19 cellular contexts compared by ENCODE assay signal in the genomic region with DNA sequence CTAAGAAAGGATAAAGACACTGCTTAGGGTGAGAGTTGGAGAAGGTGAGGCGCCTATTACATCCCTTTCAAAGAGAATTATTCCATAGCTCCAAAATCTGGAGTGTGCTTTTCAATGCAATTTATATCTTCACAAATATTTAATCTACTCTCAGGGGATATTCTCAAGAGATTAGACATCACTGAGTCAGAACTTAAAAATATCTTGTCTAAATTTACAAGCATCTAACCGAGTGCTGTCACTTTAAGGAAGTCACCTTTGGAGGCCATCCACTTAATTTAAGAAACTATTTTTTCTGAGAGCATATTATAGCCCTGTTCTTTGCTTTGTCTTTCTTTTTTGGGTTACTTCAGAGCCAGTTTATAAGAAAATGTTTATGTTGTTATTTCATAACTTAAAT.
"Had no signal": no experiment of that assay in that cellular context is flagged by ENCODE, and none has a peak within 500 bp of the region (broad histone marks: within the 10 kb centered on the region; RNA-seq: fewer than 3 reads in every experiment).

No MANE protein-coding gene starts in this region.

- H3K4me3 ChIP-seq: body of pancreas, coronary artery, gastrocnemius medialis, heart left ventricle, right atrium auricular region, suprapubic skin had no signal

- H3K36me3 ChIP-seq: gastrocnemius medialis, heart left ventricle, right atrium auricular region, suprapubic skin had no signal

- DNase-seq: activated CD4-positive, alpha-beta T cell treated with anti-CD3 and anti-CD28 coated beads, Interleukin-2, amount 10 ng/mL, durations not matched to agents 24 days and 14 days; activated CD4-positive, CD25-positive, alpha-beta regulatory T cell; activated CD8-positive, alpha-beta memory T cell treated with anti-CD3 and anti-CD28 coated beads, Interleukin-2, amount 50 U/mL, for 4 hours; activated CD8-positive, alpha-beta T cell treated with anti-CD3 and anti-CD28 coated beads, Interleukin-2, amount 10 ng/mL, durations not matched to agents 7 days and 5 days; activated effector memory CD4-positive, alpha-beta T cell treated with anti-CD3 and anti-CD28 coated beads, Interleukin-2, amount 50 U/mL, for 16 hours; activated T-cell treated with anti-CD3 and anti-CD28 coated beads, Interleukin-2, amount 50 U/mL, for 48 hours; amniotic stem cell; body of pancreas; central memory CD4-positive, alpha-beta T cell; gastrocnemius medialis; heart left ventricle; nucleus accumbens; small intestine; stimulated activated naive CD8-positive, alpha-beta T cell treated with anti-CD3 and anti-CD28 coated beads, Interleukin-15, Interleukin-2, amounts not matched to agents 100 U/mL and 50 U/mL, for 24 hours; trophoblast cell had no signal

- ATAC-seq: activated CD8-positive, alpha-beta T cell treated with anti-CD3 and anti-CD28 coated beads, Interleukin-2, amount 10 ng/mL, durations not matched to agents 7 days and 5 days; activated naive CD4-positive, alpha-beta T cell treated with anti-CD3 and anti-CD28 coated beads, Interleukin-2, amount 50 U/mL, for 72 hours; body of pancreas; gastrocnemius medialis; heart left ventricle; stimulated activated naive CD8-positive, alpha-beta T cell treated with anti-CD3 and anti-CD28 coated beads, Interleukin-15, Interleukin-2, amounts not matched to agents 100 U/mL and 50 U/mL, for 24 hours had no signal

- H3K27me3 ChIP-seq: body of pancreas, gastrocnemius medialis, heart left ventricle, right atrium auricular region, suprapubic skin had no signal

- H3K4me1 ChIP-seq: gastrocnemius medialis had no signal

- H3K27ac ChIP-seq: body of pancreas, coronary artery, gastrocnemius medialis, heart left ventricle, right atrium auricular region, suprapubic skin had no signal
